Comparison of ENCODE assay signal across 8 cellular contexts in genomic region chr11:45917623-45918330, GRCh38. TPM values are rescaled to one million over a fixed set of nuclear protein-coding genes. Genes with fewer than 3 reads are reported as not detected.
DNase-seq lines count a peak whose midpoint lies in the region; ATAC-seq and TF ChIP-seq lines count a peak whose summit lies in the region.

Gene PEX16 (minus strand): TSS chr11:45917877. CDS start chr11:45917811, 66 bp downstream.

- no peak for TF ChIP-seq EP300 in SK-N-SH (IDR thresholded peaks at IDR 0.05; ENCODE audit: borderline replicate concordance in 1 of 2, low read depth in 1 of 2, low read length in 1 of 2)
- TF ChIP-seq EP300 in suprapubic skin (IDR thresholded peaks at IDR 0.05), result no peak

- under 1% methylated on average over 29 of the region's 45 CpGs for WGBS in SK-N-SH (ENCODE audit: low lambda C conversion rate)
- WGBS in suprapubic skin, result under 1% methylated on average over 39 of the region's 45 CpGs

- ATAC-seq in HG02571 (IDR thresholded peaks at IDR 0.05; ENCODE audit: unreplicated experiment), result peak; percentile 90

- H3K4me3 ChIP-seq in SK-N-SH (ENCODE audit: low read depth in 2 of 2, low read length in 1 of 2) (peak within 1 kb of the TSS; percentile 95 to 99), suprapubic skin (peak within 1 kb of the TSS; percentile 89)

- peak within 1 kb of the TSS; percentile 95 for H2AFZ ChIP-seq in SK-N-SH (ENCODE audit: low read depth)

- peak within 1 kb of the TSS; percentile 97 for H3K4me2 ChIP-seq in SK-N-SH

- peak within 1 kb of the TSS; percentile 89 for H3K9ac ChIP-seq in SK-N-SH

- peaks cover 4% of the 10 kb centered on the region for H3F3A ChIP-seq in SK-N-SH (replicated peaks; ENCODE audit: insufficient read depth)

- no peak for TF ChIP-seq RAD21 in SK-N-SH (IDR thresholded peaks at IDR 0.05; ENCODE audit: low read length)

- H3K9me3 ChIP-seq in SK-N-SH (no peaks in the 10 kb centered on the region), suprapubic skin (no peaks in the 10 kb centered on the region)

- DNase-seq in GM04504 (ENCODE audit: low read depth), result peak; percentile 100
- peak; percentile 87 for DNase-seq in NCI-H1048 (lab: John Stamatoyannopoulos, UW)
- DNase-seq in SK-N-SH, result peak; percentile 97
- peak; percentile 96 for DNase-seq in activated naive CD4-positive, alpha-beta T cell treated with anti-CD3 and anti-CD28 coated beads, Interleukin-2, amount 50 U/mL, for 16 hours
- DNase-seq in globus pallidus (ENCODE audit: low spot score), result peak; percentile 97
- DNase-seq in nucleus accumbens (lab: John Stamatoyannopoulos, UW), result peak; percentile 59 to 98 (median 94)
- peak; percentile 98 to 99 for DNase-seq in suprapubic skin (ENCODE audit: low spot score in 2 of 2)

- TF ChIP-seq POLR2A in suprapubic skin (IDR thresholded peaks at IDR 0.05), result peak in 1 of 2 donors; percentile 70

- peak within 1 kb of the TSS; percentile 83 to 89 for H3K27ac ChIP-seq in SK-N-SH (ENCODE audit: low read depth in 2 of 2, low read length in 1 of 2)
- H3K27ac ChIP-seq in suprapubic skin, result peak within 1 kb of the TSS; percentile 92

- H3K27me3 ChIP-seq in SK-N-SH (ENCODE audit: insufficient read depth) (no peaks in the 10 kb centered on the region), suprapubic skin (peaks cover 9% of the 10 kb centered on the region)

- H3K9me2 ChIP-seq in SK-N-SH, result no peaks in the 10 kb centered on the region

- no peak for TF ChIP-seq CTCF in SK-N-SH (IDR thresholded peaks at IDR 0.05)
- TF ChIP-seq CTCF in suprapubic skin (IDR thresholded peaks at IDR 0.05), result no peak

- H3K79me2 ChIP-seq in SK-N-SH (ENCODE audit: insufficient read depth), result peaks cover 19% of the 10 kb centered on the region

- H3K4me1 ChIP-seq in SK-N-SH (ENCODE audit: control insufficient read depth in 1 of 2, insufficient read depth in 2 of 2, low read depth in 1 of 2, low read length in 1 of 2) (peaks cover 7 to 17% of the 10 kb centered on the region in 2 experiments; a peak in 3 of 4 replicates), suprapubic skin (peaks cover 45% of the 10 kb centered on the region)

- no peaks in the 10 kb centered on the region for H4K20me1 ChIP-seq in SK-N-SH (ENCODE audit: insufficient read depth)

- CTCF ChIA-PET in SK-N-SH (lab: Yijun Ruan, JAX), result interaction anchor here (0.9 to 6.2 kb wide), 5 partner anchors 19 to 322 kb away, joined by 3 to 35 read pairs (median 4); no protein-coding TSS in a partner anchor

- H3K36me3 ChIP-seq in SK-N-SH (replicated peaks in 1 of 2; ENCODE audit: control insufficient read depth in 1 of 2, insufficient read depth in 2 of 2, low read length in 1 of 2) (peaks cover 0 to 28% of the 10 kb centered on the region in 2 experiments), suprapubic skin (peaks cover 34% of the 10 kb centered on the region)

- POLR2A ChIA-PET in SK-N-SH (lab: Yijun Ruan, JAX), result interaction anchor here (0.5 to 2.3 kb wide), 9 partner anchors 8 to 378 kb away, joined by 3 to 15 read pairs (median 4); no protein-coding TSS in a partner anchor

TF ChIP-seq in SK-N-SH, 30 proteins besides CTCF, POLR2A, EP300 and RAD21 (continues in another document):
- TF ChIP-seq FOXJ3 (CRISPR knock-in tag; IDR thresholded peaks at IDR 0.05) (no peak), TAF1 (IDR thresholded peaks at IDR 0.05; ENCODE audit: borderline replicate concordance, low read depth, low read length) (peak; percentile 55; the same call in 1 of the 2 replicates), JUND (IDR thresholded peaks at IDR 0.05) (no peak), FOXM1 (IDR thresholded peaks at IDR 0.05; ENCODE audit: low read depth) (no peak), SMC3 (IDR thresholded peaks at IDR 0.05; ENCODE audit: low read depth, low read length) (no peak), RXRA (IDR thresholded peaks at IDR 0.05; ENCODE audit: borderline replicate concordance, low read depth) (no peak), TEAD4 (IDR thresholded peaks at IDR 0.05; ENCODE audit: borderline replicate concordance, insufficient read depth) (no peak), ZBTB33 (IDR thresholded peaks at IDR 0.05; ENCODE audit: borderline replicate concordance, low read depth) (no peak), RCOR1 (IDR thresholded peaks at IDR 0.05; ENCODE audit: low read length) (no peak), USF1 (IDR thresholded peaks at IDR 0.05; ENCODE audit: borderline replicate concordance, low read depth) (no peak), PBX3 (IDR thresholded peaks at IDR 0.05) (no peak), USF2 (IDR thresholded peaks at IDR 0.05; ENCODE audit: borderline replicate concordance, low read depth, low read length) (no peak), ELF1 (IDR thresholded peaks at IDR 0.05) (peak; percentile 96), YY1 (IDR thresholded peaks at IDR 0.05; ENCODE audit: low read depth) (peak; percentile 73; the same call in 1 of the 2 replicates), MXI1 (IDR thresholded peaks at IDR 0.05; ENCODE audit: low read depth, low read length) (peak; percentile 70; the same call in 1 of the 2 replicates), TCF12 (IDR thresholded peaks at IDR 0.05) (no peak), MAX (IDR thresholded peaks at IDR 0.05; ENCODE audit: low read depth) (no peak; the same call in none of the 2 replicates), MEF2A (IDR thresholded peaks at IDR 0.05; ENCODE audit: borderline replicate concordance, low read depth) (no peak), IRF3 (IDR thresholded peaks at IDR 0.05; ENCODE audit: low read depth, low read length) (no peak), POLR2AphosphoS5 (IDR thresholded peaks at IDR 0.05; ENCODE audit: low read depth, low read length) (peak; percentile 91)

RNA-seq across cellular contexts. Expression of gene PEX16, which starts in this region (rescaled TPM):
- polyA plus RNA-seq in SK-N-SH (2012; rRNA removed), result 44.1 and 46.4 TPM in 2 replicates
- polyA plus RNA-seq in SK-N-SH (2012; cell fraction: cytosol; rRNA removed), result 22.0 and 28.1 TPM in 2 replicates
- 92.8 and 94.1 TPM in 2 replicates for polyA plus RNA-seq in SK-N-SH (2012; cell fraction: nucleus; rRNA removed)
- total RNA-seq in suprapubic skin, result 10 to 100 TPM; 26.8 to 40.6 (median 35.3) TPM

Comparison
In these comparisons a context has a peak if more than half of its experiments do, and no peak if none do; other contexts are left out.
1. Peak in every context shown above with its lines: DNase-seq, ATAC-seq, H3K4me3 ChIP-seq and H3K27ac ChIP-seq.